18 cellular contexts compared by ENCODE assay signal in the genomic region with DNA sequence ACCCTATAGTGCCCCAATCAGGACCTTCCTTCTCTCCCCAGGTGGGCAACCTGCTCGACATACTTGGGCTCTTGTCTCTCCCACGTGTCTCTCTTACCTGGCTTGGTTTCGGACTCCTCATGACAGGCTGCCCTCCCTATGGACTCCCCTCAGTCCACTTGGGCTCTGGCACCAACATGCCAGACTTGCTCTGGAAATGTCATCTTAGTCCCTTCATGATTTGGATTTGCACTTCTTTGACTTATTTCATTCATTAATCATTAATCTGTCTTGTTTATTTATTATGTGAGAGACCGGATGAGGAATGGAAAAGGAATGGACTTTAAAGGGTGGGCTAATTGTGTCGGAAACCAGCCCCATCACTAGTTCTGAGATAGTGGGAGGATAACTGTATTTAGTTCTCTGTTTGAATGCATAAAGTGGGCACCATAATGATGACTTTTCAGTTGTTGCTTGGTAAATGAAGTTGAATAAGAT.
DNase-seq lines count a peak whose midpoint lies in the region; ATAC-seq and TF ChIP-seq lines count a peak whose summit lies in the region.
"Had no signal": no experiment of that assay in that cellular context is flagged by ENCODE, and none has a peak within 500 bp of the region (broad histone marks: within the 10 kb centered on the region; RNA-seq: fewer than 3 reads in every experiment).

No MANE protein-coding gene starts in this region.

- no peaks in the 10 kb centered on the region for H3K27me3 Mint-ChIP-seq in nephron (ENCODE audit: low read depth)
- H3K27me3 Mint-ChIP-seq: CD4-positive, alpha-beta memory T cell had no signal

- no peak for TF ChIP-seq CTCF in VCaP (conservative IDR thresholded peaks at IDR 0.05)
- TF ChIP-seq CTCF in nephron (IDR thresholded peaks at IDR 0.05; ENCODE audit: unreplicated experiment in 3 of 3): no peak

- H3K4me1 Mint-ChIP-seq in nephron: peaks cover 20% of the 10 kb centered on the region

- H3K9me3 Mint-ChIP-seq in nephron: no peaks in the 10 kb centered on the region
- H3K9me3 Mint-ChIP-seq: CD4-positive, alpha-beta memory T cell had no signal

- ATAC-seq in left lobe of liver: peak; percentile 79
- no peak for ATAC-seq in HG03442 (IDR thresholded peaks at IDR 0.05; ENCODE audit: unreplicated experiment)
- ATAC-seq: HCT116, Panc1 had no signal

- in situ Hi-C loops in ACHN (cut with HindIII; ENCODE audit: low pct_ligation_motif_present, low pct_unique_long_range_greater_than_20kb, low sequenced_read_pairs): no loop called here

- peak overlapping the region; percentile 21 to 37 (median 22) for H3K27ac Mint-ChIP-seq in nephron
- H3K27ac Mint-ChIP-seq: CD4-positive, alpha-beta memory T cell had no signal

- H3K27ac ChIP-seq in VCaP (peak overlapping the region; percentile 94), substantia nigra (ENCODE audit: low read depth, low read length, poor library complexity, severe bottlenecking) (no peak overlapping the region)
- H3K27ac ChIP-seq: BLaER1 had no signal

- no peaks in the 10 kb centered on the region for H3K36me3 Mint-ChIP-seq in nephron (ENCODE audit: low read depth)

- peak; percentile 46 for DNase-seq in ACHN
- DNase-seq in left lobe of liver (ENCODE audit: low spot score): peak; percentile 49
- DNase-seq in 8988T: no peak
- DNase-seq in substantia nigra (lab: John Stamatoyannopoulos, UW): no peak
- no peak for DNase-seq in H4 (ENCODE audit: low spot score)
- DNase-seq: CD4-positive, alpha-beta memory T cell; GOT3; Kasumi-1; NCI-H1417; NCI-H187; SIG-M5; SK-N-SH had no signal

- no peak overlapping the region for H3K4me3 Mint-ChIP-seq in nephron

Comparison
In these comparisons a context has a peak if more than half of its experiments do, and no peak if none do; other contexts are left out.
1. DNase-seq: peak in ACHN (single experiment) and left lobe of liver (single experiment); none in 8988T (single experiment), substantia nigra (0 of 49) and H4 (single experiment).